1 cellular context compared by ENCODE assay signal in the genomic region with DNA sequence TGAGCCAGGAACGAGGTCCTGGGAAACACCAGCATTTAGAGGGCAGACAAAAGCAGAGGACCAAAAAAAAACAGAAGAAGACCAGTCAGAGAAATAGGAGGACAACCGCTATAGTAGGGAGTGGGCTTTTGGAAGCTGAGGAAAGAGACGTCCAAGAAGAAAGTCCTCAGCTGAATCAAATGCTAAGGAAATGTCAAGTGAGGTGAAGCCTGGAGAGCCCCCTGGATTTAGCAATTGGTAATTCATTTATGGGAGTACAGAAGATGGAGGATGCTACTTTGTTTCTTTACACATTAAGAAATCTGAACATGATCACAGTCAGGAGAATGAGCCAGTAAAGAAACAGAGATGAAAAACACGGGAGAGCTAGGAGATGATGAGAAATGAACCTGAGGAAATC.
TF ChIP-seq lines count a peak whose summit lies in the region.

No MANE protein-coding gene starts in this region.

TF ChIP-seq in GM12878, 131 proteins besides CTCF, POLR2A, EP300 and RAD21:
- TF ChIP-seq, protein P1, sequence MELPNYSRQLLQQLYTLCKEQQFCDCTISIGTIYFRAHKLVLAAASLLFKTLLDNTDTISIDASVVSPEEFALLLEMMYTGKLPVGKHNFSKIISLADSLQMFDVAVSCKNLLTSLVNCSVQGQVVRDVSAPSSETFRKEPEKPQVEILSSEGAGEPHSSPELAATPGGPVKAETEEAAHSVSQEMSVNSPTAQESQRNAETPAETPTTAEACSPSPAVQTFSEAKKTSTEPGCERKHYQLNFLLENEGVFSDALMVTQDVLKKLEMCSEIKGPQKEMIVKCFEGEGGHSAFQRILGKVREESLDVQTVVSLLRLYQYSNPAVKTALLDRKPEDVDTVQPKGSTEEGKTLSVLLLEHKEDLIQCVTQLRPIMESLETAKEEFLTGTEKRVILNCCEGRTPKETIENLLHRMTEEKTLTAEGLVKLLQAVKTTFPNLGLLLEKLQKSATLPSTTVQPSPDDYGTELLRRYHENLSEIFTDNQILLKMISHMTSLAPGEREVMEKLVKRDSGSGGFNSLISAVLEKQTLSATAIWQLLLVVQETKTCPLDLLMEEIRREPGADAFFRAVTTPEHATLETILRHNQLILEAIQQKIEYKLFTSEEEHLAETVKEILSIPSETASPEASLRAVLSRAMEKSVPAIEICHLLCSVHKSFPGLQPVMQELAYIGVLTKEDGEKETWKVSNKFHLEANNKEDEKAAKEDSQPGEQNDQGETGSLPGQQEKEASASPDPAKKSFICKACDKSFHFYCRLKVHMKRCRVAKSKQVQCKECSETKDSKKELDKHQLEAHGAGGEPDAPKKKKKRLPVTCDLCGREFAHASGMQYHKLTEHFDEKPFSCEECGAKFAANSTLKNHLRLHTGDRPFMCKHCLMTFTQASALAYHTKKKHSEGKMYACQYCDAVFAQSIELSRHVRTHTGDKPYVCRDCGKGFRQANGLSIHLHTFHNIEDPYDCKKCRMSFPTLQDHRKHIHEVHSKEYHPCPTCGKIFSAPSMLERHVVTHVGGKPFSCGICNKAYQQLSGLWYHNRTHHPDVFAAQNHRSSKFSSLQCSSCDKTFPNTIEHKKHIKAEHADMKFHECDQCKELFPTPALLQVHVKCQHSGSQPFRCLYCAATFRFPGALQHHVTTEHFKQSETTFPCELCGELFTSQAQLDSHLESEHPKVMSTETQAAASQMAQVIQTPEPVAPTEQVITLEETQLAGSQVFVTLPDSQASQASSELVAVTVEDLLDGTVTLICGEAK (IDR thresholded peaks at IDR 0.05; ENCODE audit: borderline replicate concordance): no peak
- no peak for TF ChIP-seq ZZZ3 (IDR thresholded peaks at IDR 0.05; ENCODE audit: control insufficient read depth, insufficient read length, low read depth)
- no peak for TF ChIP-seq RAD51 (IDR thresholded peaks at IDR 0.05)
- TF ChIP-seq SMC3 (IDR thresholded peaks at IDR 0.05; ENCODE audit: borderline replicate concordance, low read length): peak; percentile 36; the same call in 1 of the 2 replicates
